In genomic region chr16:83845263-83845662, GRCh38 we compare ENCODE assay signal across 22 cellular contexts.
"Had no signal": no experiment of that assay in that cellular context is flagged by ENCODE, and none has a peak within 500 bp of the region (broad histone marks: within the 10 kb centered on the region; RNA-seq: fewer than 3 reads in every experiment).

No MANE protein-coding gene starts in this region.

- H3K36me3 Mint-ChIP-seq: natural killer cell treated with Interleukin-12 subunit alpha and Interleukin-12 subunit beta and Interleukin-15 and Interleukin-18, amount 100 ng/mL, for 72 hours; stimulated activated effector memory CD8-positive, alpha-beta T cell treated with anti-CD3 and anti-CD28 coated beads, Interleukin-12 subunit alpha, Interleukin-12 subunit beta, amount 100 ng/mL, for 72 hours had no signal

- DNase-seq: dermis blood vessel endothelial cell; effector memory CD4-positive, alpha-beta T cell; erythroblast; esophagus squamous epithelium; foreskin melanocyte; glutamatergic neuron; left cardiac atrium; left lung; stimulated activated CD4-positive, alpha-beta T cell treated with anti-CD3 and anti-CD28 coated beads, Interleukin-2, amount 100 ng/mL, for 24 hours; stimulated activated CD4-positive, alpha-beta T cell treated with anti-CD3 and anti-CD28 coated beads, Interleukin-4, amount 100 ng/mL, for 24 hours; stimulated activated naive CD8-positive, alpha-beta T cell treated with anti-CD3 and anti-CD28 coated beads, Interleukin-15, Interleukin-2, amounts not matched to agents 100 U/mL and 50 U/mL, for 24 hours; testis; upper lobe of left lung had no signal

- H3K4me1 ChIP-seq: esophagus squamous epithelium, parathyroid adenoma, testis had no signal

- H3K36me3 ChIP-seq: esophagus squamous epithelium, left lung, tibial nerve, upper lobe of left lung had no signal

- H3K27ac ChIP-seq: coronary artery, esophagus squamous epithelium, left lung, parathyroid adenoma, testis, tibial nerve, upper lobe of left lung had no signal

- H2AFZ ChIP-seq: parathyroid adenoma had no signal

- H3K9ac ChIP-seq: parathyroid adenoma had no signal

- H3K9me3 Mint-ChIP-seq: natural killer cell treated with Interleukin-12 subunit alpha and Interleukin-12 subunit beta and Interleukin-15 and Interleukin-18, amount 100 ng/mL, for 72 hours; neural crest cell; stimulated activated effector memory CD8-positive, alpha-beta T cell treated with anti-CD3 and anti-CD28 coated beads, Interleukin-12 subunit alpha, Interleukin-12 subunit beta, amount 100 ng/mL, for 72 hours had no signal

- H3K27ac Mint-ChIP-seq: natural killer cell treated with Interleukin-12 subunit alpha and Interleukin-12 subunit beta and Interleukin-15 and Interleukin-18, amount 100 ng/mL, for 72 hours; progenitor cell of endocrine pancreas; stimulated activated effector memory CD8-positive, alpha-beta T cell treated with anti-CD3 and anti-CD28 coated beads, Interleukin-12 subunit alpha, Interleukin-12 subunit beta, amount 100 ng/mL, for 72 hours had no signal

- H3K4me3 Mint-ChIP-seq: natural killer cell treated with Interleukin-12 subunit alpha and Interleukin-12 subunit beta and Interleukin-15 and Interleukin-18, amount 100 ng/mL, for 72 hours; neural crest cell; stimulated activated effector memory CD8-positive, alpha-beta T cell treated with anti-CD3 and anti-CD28 coated beads, Interleukin-12 subunit alpha, Interleukin-12 subunit beta, amount 100 ng/mL, for 72 hours had no signal

- H3K27me3 ChIP-seq: left lung, testis, tibial nerve, upper lobe of left lung had no signal

- FAIRE-seq: endometrium, urothelium cell line had no signal

- H3K79me2 ChIP-seq: parathyroid adenoma had no signal

- H3K4me3 ChIP-seq: coronary artery, esophagus squamous epithelium, left lung, testis, tibial nerve, upper lobe of left lung had no signal

- H3K9me3 ChIP-seq: esophagus squamous epithelium, left lung, testis, tibial nerve, upper lobe of left lung had no signal

- H3K4me1 Mint-ChIP-seq: stimulated activated effector memory CD8-positive, alpha-beta T cell treated with anti-CD3 and anti-CD28 coated beads, Interleukin-12 subunit alpha, Interleukin-12 subunit beta, amount 100 ng/mL, for 72 hours had no signal
